In genomic region chr1:57782357-57782756, GRCh38 we compare ENCODE assay signal across 1 cellular context.
TF ChIP-seq lines count a peak whose summit lies in the region.

No MANE protein-coding gene starts in this region.

TF ChIP-seq in K562, 482 proteins besides CTCF, POLR2A, EP300 and RAD21 (continued from another document):
- TF ChIP-seq ZBTB49 (CRISPR knock-in tag; IDR thresholded peaks at IDR 0.05; ENCODE audit: borderline replicate concordance) (no peak), ZBTB43 (CRISPR knock-in tag; IDR thresholded peaks at IDR 0.05) (no peak)
